Comparison of ENCODE assay signal across 24 cellular contexts in the genomic region with DNA sequence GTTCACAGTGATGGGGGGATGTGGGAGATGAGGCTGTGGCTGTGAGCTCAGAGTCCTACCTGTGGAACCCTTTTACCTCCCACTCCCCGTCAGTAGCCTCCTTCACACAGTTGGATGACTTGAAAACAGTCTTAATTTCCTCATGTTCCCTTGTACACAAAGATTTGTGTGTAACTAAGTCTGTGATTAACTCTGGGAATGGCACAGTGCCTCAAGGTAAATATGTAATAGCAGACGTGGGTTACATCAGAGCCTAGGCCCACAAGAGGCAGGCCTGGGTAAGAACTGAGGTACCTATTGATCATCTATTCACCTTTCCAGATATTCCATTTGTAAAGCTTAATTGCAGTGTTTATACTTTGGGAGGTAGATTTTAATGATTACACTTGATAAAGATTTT. TPM values are rescaled to one million over a fixed set of nuclear protein-coding genes. Genes with fewer than 3 reads are reported as not detected.
DNase-seq lines count a peak whose midpoint lies in the region; ATAC-seq, FAIRE-seq and TF ChIP-seq lines count a peak whose summit lies in the region.
"Had no signal": no experiment of that assay in that cellular context is flagged by ENCODE, and none has a peak within 500 bp of the region (broad histone marks: within the 10 kb centered on the region; RNA-seq: fewer than 3 reads in every experiment).

No MANE protein-coding gene starts in this region.

- H3K27me3 ChIP-seq in MG63 (no peaks in the 10 kb centered on the region), gastroesophageal sphincter (no peaks in the 10 kb centered on the region)
- H3K27me3 ChIP-seq: BLaER1 had no signal

- POLR2A ChIA-PET in WTC11 (lab: Charles Lee): no interaction called here

- no peak overlapping the region for H3K4me3 ChIP-seq in MG63
- H3K4me3 ChIP-seq in gastroesophageal sphincter: no peak overlapping the region
- H3K4me3 ChIP-seq: BLaER1, K562 had no signal

- TF ChIP-seq EP300 in gastroesophageal sphincter (IDR thresholded peaks at IDR 0.05): no peak

- peaks cover 0 to 13% (median 0%) of the 10 kb centered on the region in 3 donors for H3K4me1 ChIP-seq in gastroesophageal sphincter

- CTCF ChIA-PET in WTC11 (lab: Charles Lee): no interaction called here

- no peaks in the 10 kb centered on the region for H3K36me3 ChIP-seq in MG63
- H3K36me3 ChIP-seq in gastroesophageal sphincter: no peaks in the 10 kb centered on the region
- H3K36me3 ChIP-seq: BLaER1 had no signal

- TF ChIP-seq CTCF in WTC11 (IDR thresholded peaks at IDR 0.05): no peak
- no peak for TF ChIP-seq CTCF in gastroesophageal sphincter (IDR thresholded peaks at IDR 0.05)

- no peaks in the 10 kb centered on the region for H3K9me3 Mint-ChIP-seq in activated naive CD8-positive, alpha-beta T cell treated with anti-CD3 and anti-CD28 coated beads, Interleukin-2, amount 50 U/mL, for 24 hours
- H3K9me3 Mint-ChIP-seq in activated naive CD8-positive, alpha-beta T cell treated with anti-CD3 and anti-CD28 coated beads for 36 hours: peaks cover 7% of the 10 kb centered on the region
- H3K9me3 Mint-ChIP-seq in WTC11: peaks cover 22% of the 10 kb centered on the region
- H3K9me3 Mint-ChIP-seq: CD8-positive, alpha-beta T cell had no signal

- H3K27ac ChIP-seq in gastroesophageal sphincter: no peak overlapping the region
- H3K27ac ChIP-seq: BLaER1 had no signal

- H3K4me3 Mint-ChIP-seq in activated naive CD8-positive, alpha-beta T cell treated with anti-CD3 and anti-CD28 coated beads, Interleukin-2, amount 50 U/mL, for 24 hours: no peak overlapping the region
- no peak overlapping the region for H3K4me3 Mint-ChIP-seq in activated naive CD8-positive, alpha-beta T cell treated with anti-CD3 and anti-CD28 coated beads for 36 hours
- H3K4me3 Mint-ChIP-seq in WTC11: no peak overlapping the region
- H3K4me3 Mint-ChIP-seq: CD14-positive monocyte; CD8-positive, alpha-beta T cell had no signal

- H3K4me1 Mint-ChIP-seq in activated naive CD8-positive, alpha-beta T cell treated with anti-CD3 and anti-CD28 coated beads, Interleukin-2, amount 50 U/mL, for 24 hours: peaks cover 33% of the 10 kb centered on the region
- peaks cover 37% of the 10 kb centered on the region for H3K4me1 Mint-ChIP-seq in activated naive CD8-positive, alpha-beta T cell treated with anti-CD3 and anti-CD28 coated beads for 36 hours
- H3K4me1 Mint-ChIP-seq in WTC11: 0 out of 2 replicates have a peak, but pooled peaks cover 3% of the 10 kb centered on the region

- TF ChIP-seq POLR2A in gastroesophageal sphincter (IDR thresholded peaks at IDR 0.05): no peak

- ATAC-seq in activated naive CD8-positive, alpha-beta T cell treated with anti-CD3 and anti-CD28 coated beads, Interleukin-2, amount 50 U/mL, for 24 hours: no peak
- ATAC-seq in WTC11: no peak
- ATAC-seq in left lobe of liver: peak; percentile 70
- no peak for ATAC-seq in gastroesophageal sphincter
- ATAC-seq: CD8-positive, alpha-beta T cell; K562 had no signal

- peak; percentile 51 for FAIRE-seq in GM19239 (lab: Jason Lieb, UNC)
- FAIRE-seq: GM12892, GM18507, K562 had no signal

- H3K27me3 Mint-ChIP-seq in activated naive CD8-positive, alpha-beta T cell treated with anti-CD3 and anti-CD28 coated beads, Interleukin-2, amount 50 U/mL, for 24 hours: peaks cover 5% of the 10 kb centered on the region
- peaks cover 2% of the 10 kb centered on the region for H3K27me3 Mint-ChIP-seq in activated naive CD8-positive, alpha-beta T cell treated with anti-CD3 and anti-CD28 coated beads for 36 hours
- no peaks in the 10 kb centered on the region; the same call in 1 of the 2 replicates for H3K27me3 Mint-ChIP-seq in WTC11 (ENCODE audit: low read depth)

- no peaks in the 10 kb centered on the region for H3K9me3 ChIP-seq in MG63
- H3K9me3 ChIP-seq in gastroesophageal sphincter: peaks cover 0 to 10% (median 0%) of the 10 kb centered on the region in 3 donors

- DNase-seq in activated naive CD8-positive, alpha-beta T cell treated with anti-CD3 and anti-CD28 coated beads, Interleukin-2, amount 50 U/mL, for 24 hours: no peak
- DNase-seq in activated naive CD8-positive, alpha-beta T cell treated with anti-CD3 and anti-CD28 coated beads for 36 hours: no peak
- DNase-seq in GM19239 (ENCODE audit: insufficient read length, low spot score): no peak
- no peak for DNase-seq in WTC11 (ENCODE audit: low spot score)
- DNase-seq in left lobe of liver (ENCODE audit: low spot score): no peak
- DNase-seq in SK-N-DZ (ENCODE audit: low spot score): no peak
- no peak for DNase-seq in MG63
- DNase-seq: 8988T; CD8-positive, alpha-beta T cell; COR-L47; DMS 273 treated with DMSO at 0.1 percent for 48 hours; DMS53; DND-41; EL; GOT3; H7 had no signal

- peak overlapping the region; percentile 9 for H3K27ac Mint-ChIP-seq in activated naive CD8-positive, alpha-beta T cell treated with anti-CD3 and anti-CD28 coated beads, Interleukin-2, amount 50 U/mL, for 24 hours
- no peak overlapping the region for H3K27ac Mint-ChIP-seq in activated naive CD8-positive, alpha-beta T cell treated with anti-CD3 and anti-CD28 coated beads for 36 hours
- H3K27ac Mint-ChIP-seq in WTC11: no peak overlapping the region
- H3K27ac Mint-ChIP-seq: CD14-positive monocyte; CD8-positive, alpha-beta T cell had no signal

- WGBS in gastroesophageal sphincter (ENCODE audit: low coverage in 1 of 2), 2 donors: 88 to 100% methylated on average over 2 of the region's 2 CpGs

- H3K36me3 Mint-ChIP-seq in activated naive CD8-positive, alpha-beta T cell treated with anti-CD3 and anti-CD28 coated beads, Interleukin-2, amount 50 U/mL, for 24 hours (ENCODE audit: low read depth): no peaks in the 10 kb centered on the region
- peaks cover 4% of the 10 kb centered on the region for H3K36me3 Mint-ChIP-seq in activated naive CD8-positive, alpha-beta T cell treated with anti-CD3 and anti-CD28 coated beads for 36 hours
- H3K36me3 Mint-ChIP-seq in WTC11: 0 out of 2 replicates have a peak, but pooled peaks cover 5% of the 10 kb centered on the region
- H3K36me3 Mint-ChIP-seq: CD14-positive monocyte; CD8-positive, alpha-beta T cell had no signal

TF ChIP-seq in WTC11, 78 proteins besides CTCF, POLR2A, EP300 and RAD21:
- TF ChIP-seq RELA (CRISPR knock-in tag; IDR thresholded peaks at IDR 0.05; ENCODE audit: borderline replicate concordance): no peak
- TF ChIP-seq GABPB1 (CRISPR knock-in tag; IDR thresholded peaks at IDR 0.05): peak; percentile 50; the same call in 1 of the 2 replicates

RNA-seq across cellular contexts. Expression of a gene that starts 5.8 kb away (rescaled TPM):
- total RNA-seq in activated naive CD8-positive, alpha-beta T cell treated with anti-CD3 and anti-CD28 coated beads for 36 hours: 1 to 10 TPM; 2.1 to 2.3 TPM
- 0.05 TPM in 1 of 3 replicates, not detected in the others for total RNA-seq in WTC11 (2021)
- total RNA-seq in left lobe of liver: 37.3 TPM
- not detected in 2 replicates for polyA plus RNA-seq in SK-N-DZ (2014; cell fraction: cytosol; rRNA removed)
- polyA plus RNA-seq in SK-N-DZ (2014; cell fraction: nucleus; rRNA removed): not detected in 2 replicates
- not detected in 2 replicates for total RNA-seq in MG63 (2014; rRNA removed; shearing (Covaris generic); ENCODE audit: low replicate concordance)
- 10 to 100 TPM; 17.3 to 58.7 (median 43.1) TPM for total RNA-seq in gastroesophageal sphincter
- total RNA-seq: CD8-positive, alpha-beta T cell; G401; H7; HT-29 had no signal
- polyA plus RNA-seq: CD14-positive monocyte had no signal

Comparison
In these comparisons a context has a peak if more than half of its experiments do, and no peak if none do; other contexts are left out.
1. RNA of a gene that starts 5.8 kb away (total RNA-seq): 17.3 to 58.7 TPM in gastroesophageal sphincter and 37.3 TPM in left lobe of liver (single experiment); 2.1 to 2.3 TPM in activated naive CD8-positive, alpha-beta T cell treated with anti-CD3 and anti-CD28 coated beads for 36 hours, 0.05 TPM in WTC11 and not detected in MG63; every median in the first group is over 4 times any median in the second.